8 cellular contexts compared by ENCODE assay signal in genomic region chr2:236570081-236570979, GRCh38. TPM values are rescaled to one million over a fixed set of nuclear protein-coding genes. Genes with fewer than 3 reads are reported as not detected.
DNase-seq lines count a peak whose midpoint lies in the region; ATAC-seq and TF ChIP-seq lines count a peak whose summit lies in the region.

No MANE protein-coding gene starts in this region.

- no peak overlapping the region for H3K27ac Mint-ChIP-seq in stimulated activated naive CD8-positive, alpha-beta T cell treated with anti-CD3 and anti-CD28 coated beads, Interleukin-15, amount 100 ng/mL, for 72 hours
- peak overlapping the region; percentile 90 for H3K27ac Mint-ChIP-seq in mesothelial cell of epicardium
- H3K27ac Mint-ChIP-seq in activated CD4-positive, alpha-beta T cell treated with anti-CD3 and anti-CD28 coated beads for 36 hours = no peak overlapping the region

- no peaks in the 10 kb centered on the region for H3K27me3 ChIP-seq in body of pancreas
- no peaks in the 10 kb centered on the region for H3K27me3 ChIP-seq in aorta (ENCODE audit: control insufficient read depth in 1 of 2, insufficient read depth in 2 of 2, low read length in 1 of 2)

- no peaks in the 10 kb centered on the region for H3K27me3 Mint-ChIP-seq in stimulated activated naive CD8-positive, alpha-beta T cell treated with anti-CD3 and anti-CD28 coated beads, Interleukin-15, amount 100 ng/mL, for 72 hours
- H3K27me3 Mint-ChIP-seq in mesothelial cell of epicardium (ENCODE audit: low read depth) = no peaks in the 10 kb centered on the region
- no peaks in the 10 kb centered on the region for H3K27me3 Mint-ChIP-seq in activated CD4-positive, alpha-beta T cell treated with anti-CD3 and anti-CD28 coated beads for 36 hours

- H3K9me3 ChIP-seq in body of pancreas = no peaks in the 10 kb centered on the region
- no peaks in the 10 kb centered on the region for H3K9me3 ChIP-seq in aorta (ENCODE audit: control insufficient read depth, low read length)

- no peak for ATAC-seq in stimulated activated naive CD8-positive, alpha-beta T cell treated with anti-CD3 and anti-CD28 coated beads, Interleukin-15, amount 100 ng/mL, for 72 hours
- no peak for ATAC-seq in stimulated activated naive CD8-positive, alpha-beta T cell treated with anti-CD3 and anti-CD28 coated beads, Interleukin-15, Interleukin-2, amounts not matched to agents 100 U/mL and 50 U/mL, for 24 hours
- no peak for ATAC-seq in body of pancreas
- ATAC-seq in aorta (ENCODE audit: low FRiP score) = no peak
- no peak for ATAC-seq in GM21717 (IDR thresholded peaks at IDR 0.05; ENCODE audit: unreplicated experiment)
- ATAC-seq in activated CD4-positive, alpha-beta T cell treated with anti-CD3 and anti-CD28 coated beads for 36 hours = no peak

- CTCF ChIA-PET in activated CD4-positive, alpha-beta T cell treated with anti-CD3 and anti-CD28 coated beads for 36 hours (lab: Charles Lee) = interaction anchor here (0.8 to 6.7 kb wide), 15 partner anchors 9 to 217 kb away, joined by 3 to 114 read pairs (median 5); no protein-coding TSS in a partner anchor

- intact Hi-C loops in body of pancreas (cut with DNase I) = no loop called here
- intact Hi-C loops in aorta (cut with DNase I) = loop anchor here (5.0 to 10.0 kb wide), 2 partner anchors 72 to 314 kb away; no protein-coding TSS in a partner anchor
- intact Hi-C loops in activated CD4-positive, alpha-beta T cell treated with anti-CD3 and anti-CD28 coated beads for 36 hours (cut with DNase I, micrococcal nuclease) = no loop called here

- H3K27ac ChIP-seq in body of pancreas (peak overlapping the region; percentile 62 to 93 (median 86)), aorta (ENCODE audit: low read depth in 1 of 2, low read length in 2 of 2) (peak overlapping the region; percentile 50 to 52)

- H3K4me1 ChIP-seq in body of pancreas (peaks cover 69% of the 10 kb centered on the region), aorta (ENCODE audit: control insufficient read depth in 1 of 2, insufficient read depth in 2 of 2, low read length in 2 of 2) (peaks cover 0 to 13% of the 10 kb centered on the region in 2 donors)

- no peaks in the 10 kb centered on the region for H3K36me3 ChIP-seq in body of pancreas (replicated peaks in 1 of 2; ENCODE audit: insufficient read depth in 1 of 2, low read depth in 2 of 2)
- no peaks in the 10 kb centered on the region for H3K36me3 ChIP-seq in aorta (ENCODE audit: control insufficient read depth in 1 of 2, insufficient read depth in 2 of 2, low read length in 1 of 2)

- peak overlapping the region; percentile 69 to 76 for H3K4me3 Mint-ChIP-seq in stimulated activated naive CD8-positive, alpha-beta T cell treated with anti-CD3 and anti-CD28 coated beads, Interleukin-15, amount 100 ng/mL, for 72 hours
- H3K4me3 Mint-ChIP-seq in mesothelial cell of epicardium = peak overlapping the region; percentile 82
- H3K4me3 Mint-ChIP-seq in activated CD4-positive, alpha-beta T cell treated with anti-CD3 and anti-CD28 coated beads for 36 hours = no peak overlapping the region

- H3K36me3 Mint-ChIP-seq in mesothelial cell of epicardium = no peaks in the 10 kb centered on the region
- no peaks in the 10 kb centered on the region for H3K36me3 Mint-ChIP-seq in activated CD4-positive, alpha-beta T cell treated with anti-CD3 and anti-CD28 coated beads for 36 hours (ENCODE audit: low read depth)

- 27 to 28% methylated on average over 6 of the region's 6 CpGs for WGBS in body of pancreas, 2 donors
- 2 to 7% methylated on average over 6 of the region's 6 CpGs for WGBS in aorta, 2 donors

- H3K9me3 Mint-ChIP-seq in stimulated activated naive CD8-positive, alpha-beta T cell treated with anti-CD3 and anti-CD28 coated beads, Interleukin-15, amount 100 ng/mL, for 72 hours = no peaks in the 10 kb centered on the region
- no peaks in the 10 kb centered on the region for H3K9me3 Mint-ChIP-seq in mesothelial cell of epicardium
- H3K9me3 Mint-ChIP-seq in activated CD4-positive, alpha-beta T cell treated with anti-CD3 and anti-CD28 coated beads for 36 hours (ENCODE audit: low read depth) = no peaks in the 10 kb centered on the region

- TF ChIP-seq CTCF in body of pancreas (IDR thresholded peaks at IDR 0.05) (no peak), mesothelial cell of epicardium (IDR thresholded peaks at IDR 0.05; ENCODE audit: unreplicated experiment) (no peak)

- H3K4me3 ChIP-seq in body of pancreas (peak overlapping the region; percentile 0 to 2), aorta (ENCODE audit: low read length in 2 of 2) (peak overlapping the region; percentile 67 to 80)

- TF ChIP-seq POLR2A in body of pancreas (IDR thresholded peaks at IDR 0.05) = no peak

- H3K4me1 Mint-ChIP-seq in stimulated activated naive CD8-positive, alpha-beta T cell treated with anti-CD3 and anti-CD28 coated beads, Interleukin-15, amount 100 ng/mL, for 72 hours = peaks cover 40% of the 10 kb centered on the region
- peaks cover 84% of the 10 kb centered on the region for H3K4me1 Mint-ChIP-seq in mesothelial cell of epicardium
- peaks cover 17% of the 10 kb centered on the region for H3K4me1 Mint-ChIP-seq in activated CD4-positive, alpha-beta T cell treated with anti-CD3 and anti-CD28 coated beads for 36 hours

- POLR2A ChIA-PET in activated CD4-positive, alpha-beta T cell treated with anti-CD3 and anti-CD28 coated beads for 36 hours (lab: Charles Lee) = interaction anchor here (0.5 kb wide), 1 partner anchor 52 kb away, joined by 4 read pairs; no protein-coding TSS in a partner anchor

- no peak for DNase-seq in stimulated activated naive CD8-positive, alpha-beta T cell treated with anti-CD3 and anti-CD28 coated beads, Interleukin-15, amount 100 ng/mL, for 72 hours
- no peak for DNase-seq in stimulated activated naive CD8-positive, alpha-beta T cell treated with anti-CD3 and anti-CD28 coated beads, Interleukin-15, Interleukin-2, amounts not matched to agents 100 U/mL and 50 U/mL, for 24 hours
- DNase-seq in body of pancreas (no peak), mesothelial cell of epicardium (ENCODE audit: low spot score in 2 of 2, unreplicated experiment in 2 of 2) (no peak), aorta (no peak), RPMI8226 (no peak)
- DNase-seq in activated CD4-positive, alpha-beta T cell treated with anti-CD3 and anti-CD28 coated beads for 36 hours = no peak

RNA-seq across cellular contexts. Expression of gene ACKR3, which starts 0.7 kb away (rescaled TPM):
- 10 to 100 TPM; 10.4 to 18.1 TPM for total RNA-seq in body of pancreas
- total RNA-seq in mesothelial cell of epicardium = 70.6 to 78.7 TPM (median 77.6 TPM) in 3 replicates
- total RNA-seq in aorta = 100 to 1,000 TPM; 113 to 116 TPM
- polyA plus RNA-seq in aorta = 10 to 100 TPM in 1 of 2 donors, 1 to 10 TPM in 1; 7.0 to 37.5 TPM
- total RNA-seq in activated CD4-positive, alpha-beta T cell treated with anti-CD3 and anti-CD28 coated beads for 36 hours = 1 to 10 TPM; 1.2 to 2.4 TPM

Comparison
In these comparisons a context has a peak if more than half of its experiments do, and no peak if none do; other contexts are left out.
1. intact Hi-C loops: an anchor here in aorta (5.0 to 10.0 kb wide); none called in body of pancreas and activated CD4-positive, alpha-beta T cell treated with anti-CD3 and anti-CD28 coated beads for 36 hours.